Comparison of ENCODE assay signal across 9 cellular contexts in the genomic region with DNA sequence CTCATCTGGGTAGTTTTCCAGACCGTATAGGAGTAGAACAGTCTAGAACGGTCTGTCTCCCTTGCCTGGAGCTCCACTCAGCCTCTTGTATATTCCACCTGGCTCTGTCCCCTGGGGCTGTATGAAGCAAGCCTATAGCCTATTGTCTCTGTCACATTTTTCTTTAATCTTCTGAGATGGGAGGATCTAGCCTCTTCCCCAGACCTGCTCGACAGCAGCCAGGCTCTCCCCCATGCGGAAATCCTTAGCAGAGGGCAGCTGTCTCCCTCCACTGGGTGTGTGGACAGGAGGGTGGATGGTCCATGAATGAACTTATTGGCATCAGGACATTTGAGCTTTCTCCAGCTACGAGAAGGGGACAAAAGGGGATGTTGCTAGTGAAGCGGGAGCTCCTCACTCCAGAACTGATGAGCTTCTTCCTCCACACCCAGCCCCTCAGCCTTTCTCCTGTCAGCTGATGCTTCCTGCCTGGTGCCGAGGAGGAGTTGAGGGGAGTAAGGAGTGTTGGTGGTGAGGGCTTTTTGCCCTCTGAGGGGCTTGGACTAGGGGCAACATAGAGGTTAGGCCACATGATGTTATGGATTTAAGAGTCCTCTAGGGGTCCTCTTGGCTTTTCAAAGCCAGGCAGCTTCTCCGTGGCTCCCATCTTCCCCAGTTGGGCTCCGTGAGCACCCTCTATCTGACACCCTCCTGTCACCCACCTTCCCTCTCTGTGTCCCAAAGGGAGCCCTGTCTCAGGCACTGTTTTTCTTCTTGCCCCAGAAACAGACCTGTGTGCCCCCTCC. TPM values are rescaled to one million over a fixed set of nuclear protein-coding genes. Genes with fewer than 3 reads are reported as not detected.
DNase-seq lines count a peak whose midpoint lies in the region; ATAC-seq and TF ChIP-seq lines count a peak whose summit lies in the region.
"Had no signal": no experiment of that assay in that cellular context is flagged by ENCODE, and none has a peak within 500 bp of the region (broad histone marks: within the 10 kb centered on the region; RNA-seq: fewer than 3 reads in every experiment).

No MANE protein-coding gene starts in this region.

- H3K27ac ChIP-seq in right atrium auricular region (peak overlapping the region; percentile 91 to 94), tibial artery (peak overlapping the region; percentile 79 to 84), aorta (ENCODE audit: low read depth in 1 of 2, low read length in 2 of 2) (no peak overlapping the region)

- peak; percentile 21 for DNase-seq in NCI-H1694 treated with DMSO at 0.1 percent for 48 hours (lab: John Stamatoyannopoulos, UW)
- DNase-seq in NCI-H1694 (lab: John Stamatoyannopoulos, UW): no peak
- no peak for DNase-seq in T-helper 17 cell
- no peak for DNase-seq in right atrium auricular region (ENCODE audit: low spot score)
- DNase-seq in tibial artery: no peak
- no peak for DNase-seq in aorta
- DNase-seq: activated CD8-positive, alpha-beta memory T cell treated with anti-CD3 and anti-CD28 coated beads, Interleukin-2, amount 50 U/mL, for 4 hours had no signal

- H3K9me3 ChIP-seq in T-helper 17 cell (ENCODE audit: control insufficient read depth, low read length, poor library complexity, severe bottlenecking) (no peaks in the 10 kb centered on the region), right atrium auricular region (no peaks in the 10 kb centered on the region), tibial artery (no peaks in the 10 kb centered on the region), aorta (ENCODE audit: control insufficient read depth, low read length) (no peaks in the 10 kb centered on the region)

- WGBS in aorta, 2 donors: 88 to 89% methylated on average over 9 of the region's 9 CpGs

- TF ChIP-seq CTCF in right atrium auricular region (IDR thresholded peaks at IDR 0.05): peak in 1 of 2 donors; percentile 43
- TF ChIP-seq CTCF in tibial artery (IDR thresholded peaks at IDR 0.05): no peak

- H3K4me1 ChIP-seq in right atrium auricular region (peaks cover 0 to 92% of the 10 kb centered on the region in 2 donors), tibial artery (peaks cover 0 to 62% (median 44%) of the 10 kb centered on the region in 4 donors), aorta (ENCODE audit: control insufficient read depth in 1 of 2, insufficient read depth in 2 of 2, low read length in 2 of 2) (peaks cover 0 to 3% of the 10 kb centered on the region in 2 donors)

- H3K4me1 Mint-ChIP-seq in T-helper 17 cell: peaks cover 22% of the 10 kb centered on the region

- H3K27ac Mint-ChIP-seq in T-helper 17 cell: peak overlapping the region; percentile 14

- peaks cover 63% of the 10 kb centered on the region for H3K27me3 Mint-ChIP-seq in T-helper 17 cell

- H3K4me3 ChIP-seq in right atrium auricular region (no peak overlapping the region), tibial artery (no peak overlapping the region), aorta (ENCODE audit: low read length in 2 of 2) (no peak overlapping the region)

- H3K36me3 ChIP-seq in right atrium auricular region (peaks cover 33% of the 10 kb centered on the region), tibial artery (peaks cover 15 to 33% (median 31%) of the 10 kb centered on the region in 3 donors), aorta (ENCODE audit: control insufficient read depth in 1 of 2, insufficient read depth in 2 of 2, low read length in 1 of 2) (peaks cover 0 to 2% of the 10 kb centered on the region in 2 donors)

- H3K27me3 ChIP-seq in right atrium auricular region: no peaks in the 10 kb centered on the region
- H3K27me3 ChIP-seq in tibial artery: no peaks in the 10 kb centered on the region
- no peaks in the 10 kb centered on the region for H3K27me3 ChIP-seq in aorta (ENCODE audit: control insufficient read depth in 1 of 2, insufficient read depth in 2 of 2, low read length in 1 of 2)

- no peak overlapping the region for H3K4me3 Mint-ChIP-seq in T-helper 17 cell

- ATAC-seq in T-helper 17 cell: no peak
- ATAC-seq in aorta (ENCODE audit: low FRiP score): no peak
- ATAC-seq in HG03354 (IDR thresholded peaks at IDR 0.05; ENCODE audit: poor library complexity, severe bottlenecking, unreplicated experiment): no peak
- ATAC-seq in GM19324 (IDR thresholded peaks at IDR 0.05; ENCODE audit: low FRiP score, unreplicated experiment): no peak

- intact Hi-C loops in tibial artery (cut with DNase I; ENCODE audit: low total_unique reads) (no loop called here), aorta (cut with DNase I) (no loop called here)

- H3K36me3 Mint-ChIP-seq in T-helper 17 cell (ENCODE audit: low read depth): peaks cover 11% of the 10 kb centered on the region

RNA-seq across cellular contexts. Expression of a gene that starts 28.0 kb away (rescaled TPM):
- under 1 TPM; 0.39 to 0.47 TPM for total RNA-seq in T-helper 17 cell
- 10 to 100 TPM; 59.9 to 95.6 TPM for total RNA-seq in right atrium auricular region
- 100 to 1,000 TPM; 110 to 126 TPM for total RNA-seq in aorta
- polyA plus RNA-seq in aorta: 10 to 100 TPM in 1 of 2 donors, 1 to 10 TPM in 1; 6.9 to 31.6 TPM

Comparison
In these comparisons a context has a peak if more than half of its experiments do, and no peak if none do; other contexts are left out.
1. H3K27ac ChIP-seq: peak in right atrium auricular region (2 of 2) and tibial artery (2 of 2); none in aorta (0 of 2).
2. RNA of a gene that starts 28.0 kb away (total RNA-seq): 110 to 126 TPM in aorta and 59.9 to 95.6 TPM in right atrium auricular region; 0.39 to 0.47 TPM in T-helper 17 cell; every median in the first group is over 10 times any median in the second.